Comparison of ENCODE assay signal across 2 cellular contexts in the genomic region with DNA sequence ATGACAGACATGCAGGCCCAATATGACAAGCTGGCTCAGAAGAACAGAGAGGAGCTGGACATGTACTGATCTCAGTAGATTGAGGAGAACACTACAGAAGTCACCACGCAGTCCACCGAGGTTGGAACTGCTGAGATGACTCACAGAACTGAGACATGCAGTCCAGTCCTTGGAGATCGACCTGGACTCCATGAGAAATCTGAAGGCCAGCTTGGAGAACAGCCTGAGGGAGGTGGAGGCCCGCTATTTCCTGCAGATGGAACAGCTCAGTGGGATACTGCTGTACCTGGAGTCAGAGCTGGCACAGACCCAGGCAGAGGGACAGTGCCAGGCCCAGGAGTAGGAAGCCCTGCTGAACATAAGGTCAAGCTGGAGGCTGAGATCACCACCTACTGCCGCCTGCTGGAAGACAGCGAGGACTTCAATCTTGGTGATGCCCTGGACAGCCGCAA.
TF ChIP-seq lines count a peak whose summit lies in the region.

No MANE protein-coding gene starts in this region.

TF ChIP-seq in GM12878, 131 proteins besides CTCF, POLR2A, EP300 and RAD21:
- TF ChIP-seq ZBED1 (IDR thresholded peaks at IDR 0.05; ENCODE audit: borderline replicate concordance) (no peak), DPF2 (IDR thresholded peaks at IDR 0.05) (no peak), CREB1 (IDR thresholded peaks at IDR 0.05; ENCODE audit: low read depth) (no peak), KAT2A (conservative IDR thresholded peaks at IDR 0.05; ENCODE audit: control insufficient read depth, low read depth, low read length) (no peak)
- TF ChIP-seq, protein P1, sequence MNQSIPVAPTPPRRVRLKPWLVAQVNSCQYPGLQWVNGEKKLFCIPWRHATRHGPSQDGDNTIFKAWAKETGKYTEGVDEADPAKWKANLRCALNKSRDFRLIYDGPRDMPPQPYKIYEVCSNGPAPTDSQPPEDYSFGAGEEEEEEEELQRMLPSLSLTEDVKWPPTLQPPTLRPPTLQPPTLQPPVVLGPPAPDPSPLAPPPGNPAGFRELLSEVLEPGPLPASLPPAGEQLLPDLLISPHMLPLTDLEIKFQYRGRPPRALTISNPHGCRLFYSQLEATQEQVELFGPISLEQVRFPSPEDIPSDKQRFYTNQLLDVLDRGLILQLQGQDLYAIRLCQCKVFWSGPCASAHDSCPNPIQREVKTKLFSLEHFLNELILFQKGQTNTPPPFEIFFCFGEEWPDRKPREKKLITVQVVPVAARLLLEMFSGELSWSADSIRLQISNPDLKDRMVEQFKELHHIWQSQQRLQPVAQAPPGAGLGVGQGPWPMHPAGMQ (IDR thresholded peaks at IDR 0.05; ENCODE audit: borderline replicate concordance) = no peak
- TF ChIP-seq, protein P2, sequence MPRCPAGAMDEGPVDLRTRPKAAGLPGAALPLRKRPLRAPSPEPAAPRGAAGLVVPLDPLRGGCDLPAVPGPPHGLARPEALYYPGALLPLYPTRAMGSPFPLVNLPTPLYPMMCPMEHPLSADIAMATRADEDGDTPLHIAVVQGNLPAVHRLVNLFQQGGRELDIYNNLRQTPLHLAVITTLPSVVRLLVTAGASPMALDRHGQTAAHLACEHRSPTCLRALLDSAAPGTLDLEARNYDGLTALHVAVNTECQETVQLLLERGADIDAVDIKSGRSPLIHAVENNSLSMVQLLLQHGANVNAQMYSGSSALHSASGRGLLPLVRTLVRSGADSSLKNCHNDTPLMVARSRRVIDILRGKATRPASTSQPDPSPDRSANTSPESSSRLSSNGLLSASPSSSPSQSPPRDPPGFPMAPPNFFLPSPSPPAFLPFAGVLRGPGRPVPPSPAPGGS (IDR thresholded peaks at IDR 0.05; ENCODE audit: borderline replicate concordance, insufficient read depth, low read depth, low read length, poor library complexity, severe bottlenecking) = no peak

TF ChIP-seq in liver, 16 proteins besides CTCF, POLR2A, EP300 and RAD21:
- TF ChIP-seq FOXA2 (IDR thresholded peaks at IDR 0.05) (no peak), HNF4A (conservative IDR thresholded peaks at IDR 0.05) (peak in 1 of 2 donors; percentile 5)
TF ChIP-seq in liver: peak in this region for 1.
